8 cellular contexts compared by ENCODE assay signal in the genomic region with DNA sequence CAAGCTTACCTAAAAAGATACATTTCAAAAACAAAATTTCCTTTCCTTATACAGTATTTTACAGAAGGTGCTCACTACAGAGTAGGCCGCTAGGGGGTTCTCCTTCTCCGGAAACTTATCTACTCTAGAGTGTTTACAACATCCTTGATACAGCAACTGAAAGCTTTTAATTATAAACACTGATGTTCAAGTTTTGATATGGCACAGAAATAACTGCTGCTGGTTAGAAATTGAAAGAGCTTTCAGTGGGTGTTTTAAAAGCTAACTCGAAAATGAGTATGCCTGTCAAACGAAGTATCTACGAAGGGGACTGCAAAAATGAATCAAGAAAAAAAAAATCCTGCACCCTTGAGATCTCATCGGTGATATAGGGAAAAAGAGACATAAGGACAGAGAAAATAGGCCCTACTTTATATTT. TPM values are rescaled to one million over a fixed set of nuclear protein-coding genes. Genes with fewer than 3 reads are reported as not detected.
DNase-seq lines count a peak whose midpoint lies in the region; ATAC-seq and TF ChIP-seq lines count a peak whose summit lies in the region.

No MANE protein-coding gene starts in this region.

- TF ChIP-seq CTCF in body of pancreas (IDR thresholded peaks at IDR 0.05), result peak; percentile 48 to 80 (median 68)

- H3K9me3 ChIP-seq in KOPT-K1 (ENCODE audit: insufficient read depth, low read length, poor library complexity, severe bottlenecking) (no peaks in the 10 kb centered on the region), SK-N-MC (ENCODE audit: low read depth, low read length) (no peaks in the 10 kb centered on the region), body of pancreas (no peaks in the 10 kb centered on the region), iPS-15b (ENCODE audit: control insufficient read depth, insufficient read depth, low read length) (no peaks in the 10 kb centered on the region), skeletal muscle tissue (ENCODE audit: control insufficient read depth in 3 of 3, low read length in 3 of 3) (no peaks in the 10 kb centered on the region)

- H3K9ac ChIP-seq in SK-N-MC (ENCODE audit: insufficient read length) (peak overlapping the region; percentile 91), iPS-15b (ENCODE audit: low read depth, low read length) (peak overlapping the region; percentile 92), skeletal muscle tissue (ENCODE audit: low read depth in 1 of 3, low read length in 3 of 3) (peak overlapping the region; percentile 76 to 91 (median 90))

- no peak for TF ChIP-seq POLR2A in body of pancreas (IDR thresholded peaks at IDR 0.05)

- ATAC-seq in Right ventricle myocardium inferior, result peak; percentile 45
- no peak for ATAC-seq in body of pancreas
- ATAC-seq in GM18861 (IDR thresholded peaks at IDR 0.05; ENCODE audit: unreplicated experiment), result no peak

- H3K36me3 ChIP-seq in KOPT-K1 (ENCODE audit: insufficient read depth, low read length) (peaks cover 43% of the 10 kb centered on the region), SK-N-MC (ENCODE audit: insufficient read depth, low read length) (peaks cover 36% of the 10 kb centered on the region), body of pancreas (replicated peaks in 1 of 2; ENCODE audit: insufficient read depth in 1 of 2, low read depth in 2 of 2) (no peaks in the 10 kb centered on the region), iPS-15b (ENCODE audit: control insufficient read depth, insufficient read depth, low read length) (peaks cover 10% of the 10 kb centered on the region), skeletal muscle tissue (ENCODE audit: control insufficient read depth in 3 of 3, insufficient read depth in 3 of 3, low read length in 3 of 3) (peaks cover 8 to 10% (median 10%) of the 10 kb centered on the region in 3 donors)

- peak overlapping the region; percentile 78 for H3K27ac ChIP-seq in KOPT-K1 (ENCODE audit: low read depth, low read length, poor library complexity, severe bottlenecking)
- H3K27ac ChIP-seq in SK-N-MC, result peak overlapping the region; percentile 78
- peak overlapping the region; percentile 90 to 98 (median 94) for H3K27ac ChIP-seq in body of pancreas
- H3K27ac ChIP-seq in skeletal muscle tissue (ENCODE audit: low read depth, low read length), result peak overlapping the region; percentile 94

- DNase-seq in Right ventricle myocardium inferior (ENCODE audit: missing footprints), result no peak
- DNase-seq in cardiac septum (ENCODE audit: low spot score), result no peak
- no peak for DNase-seq in SK-N-MC (ENCODE audit: low read depth, low spot score)
- peak; percentile 57 to 71 (median 64) for DNase-seq in body of pancreas

- no peaks in the 10 kb centered on the region for H3K27me3 ChIP-seq in body of pancreas
- no peaks in the 10 kb centered on the region for H3K27me3 ChIP-seq in iPS-15b (ENCODE audit: control insufficient read depth, insufficient read depth, low read length)
- H3K27me3 ChIP-seq in skeletal muscle tissue (ENCODE audit: control insufficient read depth in 3 of 3, insufficient read depth in 3 of 3, low read length in 3 of 3), result no peaks in the 10 kb centered on the region

- H3K4me3 ChIP-seq in SK-N-MC (peak overlapping the region; percentile 91), body of pancreas (peak overlapping the region; percentile 75 to 93), iPS-15b (ENCODE audit: low read depth, low read length) (peak overlapping the region; percentile 95), skeletal muscle tissue (ENCODE audit: low read length in 3 of 3) (peak overlapping the region; percentile 76 to 97 (median 91))

- WGBS in body of pancreas, 2 donors, result 0% methylated on average over 6 of the region's 6 CpGs

- H3K4me1 ChIP-seq in body of pancreas, result peaks cover 60% of the 10 kb centered on the region
- H3K4me1 ChIP-seq in iPS-15b (ENCODE audit: control insufficient read depth, insufficient read depth, low read length), result peaks cover 18% of the 10 kb centered on the region
- peaks cover 17 to 32% (median 22%) of the 10 kb centered on the region in 3 donors for H3K4me1 ChIP-seq in skeletal muscle tissue (ENCODE audit: control insufficient read depth in 3 of 3, insufficient read depth in 3 of 3, low read length in 3 of 3)

- intact Hi-C loops in Right ventricle myocardium inferior (cut with DNase I), result loop anchor here (1.0 to 10.0 kb wide), 2 partner anchors 27 to 265 kb away; no protein-coding TSS in a partner anchor
- intact Hi-C loops in cardiac septum (cut with DNase I), result loop anchor here (2.0 to 10.0 kb wide), 4 partner anchors 27 to 545 kb away; a partner anchor contains a TSS
- intact Hi-C loops in body of pancreas (cut with DNase I), result no loop called here

RNA-seq across cellular contexts. Expression of a gene that starts 1.0 kb away (rescaled TPM):
- total RNA-seq in Right ventricle myocardium inferior (5.2 TPM), cardiac septum (7.2 TPM), body of pancreas (1 to 10 TPM; 5.4 to 5.9 TPM), skeletal muscle tissue (13.0 TPM)

RNA-seq across cellular contexts. Expression of a gene that starts 3.1 kb away (rescaled TPM):
- total RNA-seq in Right ventricle myocardium inferior, result 68.2 TPM
- total RNA-seq in cardiac septum, result 49.9 TPM
- 1 to 10 TPM; 4.9 to 9.3 TPM for total RNA-seq in body of pancreas
- 3.7 TPM for total RNA-seq in skeletal muscle tissue

RNA-seq across cellular contexts. Expression of a gene that starts 17.4 kb away (rescaled TPM):
- total RNA-seq in Right ventricle myocardium inferior (1.2 TPM), cardiac septum (0.70 TPM), body of pancreas (10 to 100 TPM; 11.2 to 23.3 TPM), skeletal muscle tissue (not detected)

RNA-seq across cellular contexts. Expression of a gene that starts 38.7 kb away (rescaled TPM):
- total RNA-seq in Right ventricle myocardium inferior (not detected), cardiac septum (0.24 TPM), body of pancreas (10 to 100 TPM in 1 of 2 donors, not detected in 1; 11.9 TPM), skeletal muscle tissue (not detected)

RNA-seq across cellular contexts. Expression of a gene that starts 54.0 kb away (rescaled TPM):
- not detected for total RNA-seq in Right ventricle myocardium inferior
- not detected for total RNA-seq in cardiac septum
- 10 to 100 TPM in 1 of 2 donors, 1 to 10 TPM in 1; 8.9 to 23.1 TPM for total RNA-seq in body of pancreas
- 0.52 TPM for total RNA-seq in skeletal muscle tissue

Comparison
In these comparisons a context has a peak if more than half of its experiments do, and no peak if none do; other contexts are left out.
1. DNase-seq: peak in body of pancreas (4 of 4); none in Right ventricle myocardium inferior (single experiment), cardiac septum (single experiment) and SK-N-MC (single experiment).
2. Peak in every context shown above with its lines, with median percentiles within 50 percentile points of each other: H3K27ac ChIP-seq, H3K4me3 ChIP-seq and H3K9ac ChIP-seq.